Comparison of ENCODE assay signal across 9 cellular contexts in genomic region chr19:19540707-19541515, GRCh38. TPM values are rescaled to one million over a fixed set of nuclear protein-coding genes. Genes with fewer than 3 reads are reported as not detected.
DNase-seq lines count a peak whose midpoint lies in the region; ATAC-seq and TF ChIP-seq lines count a peak whose summit lies in the region.
"Had no signal": no experiment of that assay in that cellular context is flagged by ENCODE, and none has a peak within 500 bp of the region (broad histone marks: within the 10 kb centered on the region; RNA-seq: fewer than 3 reads in every experiment).

No MANE protein-coding gene starts in this region.

- POLR2A ChIA-PET in activated CD4-positive, alpha-beta T cell treated with anti-CD3 and anti-CD28 coated beads, Interleukin-2, amount 10 ng/mL, durations not matched to agents 7 days and 5 days (lab: Charles Lee) = no interaction called here

- peaks cover 31% of the 10 kb centered on the region for H3K4me1 Mint-ChIP-seq in activated CD4-positive, alpha-beta T cell treated with anti-CD3 and anti-CD28 coated beads, Interleukin-2, amount 10 ng/mL, durations not matched to agents 7 days and 5 days

- peaks cover 24% of the 10 kb centered on the region for H3K27me3 Mint-ChIP-seq in activated CD4-positive, alpha-beta T cell treated with anti-CD3 and anti-CD28 coated beads, Interleukin-2, amount 10 ng/mL, durations not matched to agents 7 days and 5 days

- peak overlapping the region; percentile 16 to 21 for H3K4me3 ChIP-seq in vagina

- no peak overlapping the region for H3K27ac Mint-ChIP-seq in activated CD4-positive, alpha-beta T cell treated with anti-CD3 and anti-CD28 coated beads, Interleukin-2, amount 10 ng/mL, durations not matched to agents 7 days and 5 days

- CTCF ChIA-PET in activated CD4-positive, alpha-beta T cell treated with anti-CD3 and anti-CD28 coated beads, Interleukin-2, amount 10 ng/mL, durations not matched to agents 7 days and 5 days (lab: Charles Lee) = interaction anchor here (1.5 to 1.6 kb wide), 2 partner anchors 9 to 10 kb away, joined by 5 to 11 read pairs; no protein-coding TSS in a partner anchor

- TF ChIP-seq POLR2A in vagina (IDR thresholded peaks at IDR 0.05) = no peak

- H3K9me3 ChIP-seq in vagina = no peaks in the 10 kb centered on the region

- intact Hi-C loops in vagina (cut with DNase I) = loop anchor here (10.0 kb wide), 1 partner anchor 414 kb away; no protein-coding TSS in a partner anchor

- no peaks in the 10 kb centered on the region for H3K9me3 Mint-ChIP-seq in activated CD4-positive, alpha-beta T cell treated with anti-CD3 and anti-CD28 coated beads, Interleukin-2, amount 10 ng/mL, durations not matched to agents 7 days and 5 days
- H3K9me3 Mint-ChIP-seq: neural crest cell had no signal

- peak overlapping the region; percentile 32 for H3K4me3 Mint-ChIP-seq in activated CD4-positive, alpha-beta T cell treated with anti-CD3 and anti-CD28 coated beads, Interleukin-2, amount 10 ng/mL, durations not matched to agents 7 days and 5 days
- H3K4me3 Mint-ChIP-seq: neural crest cell had no signal

- H3K27me3 ChIP-seq in vagina = no peaks in the 10 kb centered on the region

- peak; percentile 29 for ATAC-seq in omental fat pad (ENCODE audit: low FRiP score)
- ATAC-seq in GM21381 (IDR thresholded peaks at IDR 0.05; ENCODE audit: unreplicated experiment) = no peak

- no peak for TF ChIP-seq CTCF in omental fat pad (IDR thresholded peaks at IDR 0.05)
- no peak for TF ChIP-seq CTCF in vagina (IDR thresholded peaks at IDR 0.05)

- H3K36me3 ChIP-seq in vagina = no peaks in the 10 kb centered on the region

- peaks cover 37% of the 10 kb centered on the region for H3K4me1 ChIP-seq in vagina

- peaks cover 1% of the 10 kb centered on the region for H3K36me3 Mint-ChIP-seq in activated CD4-positive, alpha-beta T cell treated with anti-CD3 and anti-CD28 coated beads, Interleukin-2, amount 10 ng/mL, durations not matched to agents 7 days and 5 days (ENCODE audit: low read depth)

- no peak overlapping the region for H3K27ac ChIP-seq in vagina

- peak; percentile 54 for DNase-seq in DMS53 treated with DMSO at 0.1 percent for 48 hours (lab: John Stamatoyannopoulos, UW; ENCODE audit: unreplicated experiment)
- peak; percentile 87 for DNase-seq in HPDE6-E6E7 (ENCODE audit: extremely low spot score)
- DNase-seq in activated CD4-positive, alpha-beta T cell treated with anti-CD3 and anti-CD28 coated beads, Interleukin-2, amount 10 ng/mL, durations not matched to agents 7 days and 5 days = peak; percentile 73
- DNase-seq in effector CD8-positive, alpha-beta T cell (lab: John Stamatoyannopoulos, UW) = peak; percentile 65
- DNase-seq in omental fat pad (ENCODE audit: low spot score) = peak; percentile 47
- no peak for DNase-seq in vagina (ENCODE audit: extremely low spot score in 2 of 2)
- DNase-seq in NCI-H2227 (lab: John Stamatoyannopoulos, UW; ENCODE audit: unreplicated experiment) = no peak

RNA-seq across cellular contexts. Expression of gene CILP2, which starts 2.8 kb away (rescaled TPM):
- total RNA-seq in activated CD4-positive, alpha-beta T cell treated with anti-CD3 and anti-CD28 coated beads, Interleukin-2, amount 10 ng/mL, durations not matched to agents 7 days and 5 days = under 1 TPM in 1 of 2 experiments, not detected in 1; 0.25 TPM
- total RNA-seq in omental fat pad = 1 to 10 TPM in 1 of 4 donors, under 1 TPM in 3; 0.28 to 2.2 (median 0.38) TPM
- 0.98 TPM for total RNA-seq in vagina

RNA-seq across cellular contexts. Expression of gene YJEFN3, which starts 12.2 kb away (rescaled TPM):
- 10 to 100 TPM; 12.8 to 13.2 TPM for total RNA-seq in activated CD4-positive, alpha-beta T cell treated with anti-CD3 and anti-CD28 coated beads, Interleukin-2, amount 10 ng/mL, durations not matched to agents 7 days and 5 days
- 1 to 10 TPM in 1 of 4 donors, under 1 TPM in 3; 0.75 to 1.1 (median 0.90) TPM for total RNA-seq in omental fat pad
- 2.5 TPM for total RNA-seq in vagina

RNA-seq across cellular contexts. Expression of gene NDUFA13, which starts 24.9 kb away (rescaled TPM):
- total RNA-seq in activated CD4-positive, alpha-beta T cell treated with anti-CD3 and anti-CD28 coated beads, Interleukin-2, amount 10 ng/mL, durations not matched to agents 7 days and 5 days = 100 to 1,000 TPM; 314 to 363 TPM
- total RNA-seq in omental fat pad = 10 to 100 TPM; 57.4 to 97.2 (median 63.9) TPM
- total RNA-seq in vagina = 47.9 TPM

RNA-seq across cellular contexts. Expression of gene TSSK6, which starts 25.6 kb away (rescaled TPM):
- 1 to 10 TPM; 3.7 to 4.4 TPM for total RNA-seq in activated CD4-positive, alpha-beta T cell treated with anti-CD3 and anti-CD28 coated beads, Interleukin-2, amount 10 ng/mL, durations not matched to agents 7 days and 5 days
- total RNA-seq in omental fat pad = 1 to 10 TPM in 2 of 4 donors, under 1 TPM in 1, not detected in 1; 0.75 to 3.6 (median 1.3) TPM
- 0.98 TPM for total RNA-seq in vagina

Comparison
In these comparisons a context has a peak if more than half of its experiments do, and no peak if none do; other contexts are left out.
1. DNase-seq: peak in DMS53 treated with DMSO at 0.1 percent for 48 hours (single experiment), HPDE6-E6E7 (single experiment), activated CD4-positive, alpha-beta T cell treated with anti-CD3 and anti-CD28 coated beads, Interleukin-2, amount 10 ng/mL, durations not matched to agents 7 days and 5 days (single experiment), effector CD8-positive, alpha-beta T cell (single experiment) and omental fat pad (single experiment); none in vagina (0 of 2) and NCI-H2227 (single experiment).